Comparison of ENCODE assay signal across 9 cellular contexts in genomic region chr3:112304611-112305010, GRCh38. TPM values are rescaled to one million over a fixed set of nuclear protein-coding genes. Genes with fewer than 3 reads are reported as not detected.
DNase-seq lines count a peak whose midpoint lies in the region; ATAC-seq and TF ChIP-seq lines count a peak whose summit lies in the region.
"Had no signal": no experiment of that assay in that cellular context is flagged by ENCODE, and none has a peak within 500 bp of the region (broad histone marks: within the 10 kb centered on the region; RNA-seq: fewer than 3 reads in every experiment).

No MANE protein-coding gene starts in this region.

- ATAC-seq in HG02938 (IDR thresholded peaks at IDR 0.05; ENCODE audit: unreplicated experiment) (no peak), HG03175 (IDR thresholded peaks at IDR 0.05; ENCODE audit: unreplicated experiment) (no peak)

- no peak overlapping the region for H3K4me3 Mint-ChIP-seq in endodermal cell

- H3K27ac ChIP-seq in HUES6 (ENCODE audit: low read depth, low read length) (peak overlapping the region; percentile 68; the same call in 1 of the 2 replicates), endodermal cell (ENCODE audit: low read depth, low read length) (peak overlapping the region; percentile 90), neural cell (ENCODE audit: low read length) (no peak overlapping the region)

- peak overlapping the region; percentile 23 for H3K9ac ChIP-seq in HUES6 (ENCODE audit: low read length)
- H3K9ac ChIP-seq in endodermal cell (ENCODE audit: extremely low read depth, low read length, poor library complexity, severe bottlenecking) = no peak overlapping the region
- peak overlapping the region; percentile 9 for H3K9ac ChIP-seq in neural cell (ENCODE audit: low read length)

- H3K36me3 ChIP-seq in HUES6 (ENCODE audit: control insufficient read depth, insufficient read depth, low read length) (no peaks in the 10 kb centered on the region), endodermal cell (ENCODE audit: control insufficient read depth, insufficient read depth, low read length) (no peaks in the 10 kb centered on the region), neural cell (ENCODE audit: insufficient read depth, low read length) (no peaks in the 10 kb centered on the region)

- no peak for TF ChIP-seq EP300 in neural cell (conservative IDR thresholded peaks at IDR 0.05; ENCODE audit: poor library complexity, severe bottlenecking)

- peaks cover 6% of the 10 kb centered on the region for H3K9me3 Mint-ChIP-seq in endodermal cell

- H3K27me3 Mint-ChIP-seq in endodermal cell (ENCODE audit: insufficient read depth) = no peaks in the 10 kb centered on the region

- peaks cover 20% of the 10 kb centered on the region; the same call in 1 of the 2 replicates for H3K9me3 ChIP-seq in HUES6 (ENCODE audit: control insufficient read depth, insufficient read depth, low read depth, low read length)
- peaks cover 22% of the 10 kb centered on the region for H3K9me3 ChIP-seq in endodermal cell (ENCODE audit: control insufficient read depth, low read length)
- no peaks in the 10 kb centered on the region for H3K9me3 ChIP-seq in neural cell (ENCODE audit: low read length)

- no peak for TF ChIP-seq RAD21 in neural cell (conservative IDR thresholded peaks at IDR 0.05)

- peak; percentile 15 for TF ChIP-seq CTCF in AG09309 (IDR thresholded peaks at IDR 0.05; ENCODE audit: control insufficient read depth, insufficient read depth, low read depth, low read length, missing control alignments)
- TF ChIP-seq CTCF in endodermal cell (conservative IDR thresholded peaks at IDR 0.05) = peak; percentile 71
- peak; percentile 34 for TF ChIP-seq CTCF in neural cell (IDR thresholded peaks at IDR 0.05; ENCODE audit: poor library complexity, severe bottlenecking)

- H3K4me3 ChIP-seq in AG09309 (ENCODE audit: control insufficient read depth, low read depth, low read length) = no peak overlapping the region
- peak overlapping the region; percentile 51; the same call in 1 of the 2 replicates for H3K4me3 ChIP-seq in HUES6 (ENCODE audit: low read depth, low read length)
- no peak overlapping the region for H3K4me3 ChIP-seq in endodermal cell (ENCODE audit: low read length)
- peak overlapping the region; percentile 56 for H3K4me3 ChIP-seq in neural cell (ENCODE audit: low read length)

- H3K9me2 ChIP-seq in neural cell (ENCODE audit: insufficient read depth, low read length) = no peaks in the 10 kb centered on the region

- no peak overlapping the region for H3K27ac Mint-ChIP-seq in endodermal cell

- H3F3A ChIP-seq in neural cell (ENCODE audit: insufficient read depth, low read length, poor library complexity, severe bottlenecking) = no peaks in the 10 kb centered on the region

- DNase-seq in AG09309 (ENCODE audit: low read depth) = no peak
- peak; percentile 52 for DNase-seq in endodermal cell
- no peak for DNase-seq in kidney glomerular epithelial cell (lab: John Stamatoyannopoulos, UW)
- no peak for DNase-seq in activated gamma-delta T cell (lab: John Stamatoyannopoulos, UW)
- DNase-seq: NCI-H1694 treated with DMSO at 0.1 percent for 48 hours had no signal

- H3K79me2 ChIP-seq in neural cell (replicated peaks; ENCODE audit: insufficient read depth, low read length) = no peaks in the 10 kb centered on the region

- H4K20me1 ChIP-seq in neural cell (ENCODE audit: insufficient read depth) = no peaks in the 10 kb centered on the region

- H3K4me1 ChIP-seq in HUES6 (ENCODE audit: control insufficient read depth, insufficient read depth, low read length) = peaks cover 44% of the 10 kb centered on the region
- H3K4me1 ChIP-seq in endodermal cell (ENCODE audit: control insufficient read depth, insufficient read depth, low read length) = peaks cover 13% of the 10 kb centered on the region

- peak overlapping the region; percentile 26 for H3K4me2 ChIP-seq in neural cell (ENCODE audit: low read length)

- H3K27me3 ChIP-seq in HUES6 (ENCODE audit: control insufficient read depth, insufficient read depth, low read length) (no peaks in the 10 kb centered on the region), endodermal cell (ENCODE audit: control insufficient read depth, insufficient read depth, low read length, poor library complexity, severe bottlenecking) (no peaks in the 10 kb centered on the region), neural cell (ENCODE audit: insufficient read depth, low read depth, low read length) (no peaks in the 10 kb centered on the region)

- H2AFZ ChIP-seq in neural cell (ENCODE audit: low read depth, low read length) = peak overlapping the region; percentile 51

- H3K4me1 Mint-ChIP-seq in endodermal cell = peaks cover 26% of the 10 kb centered on the region

- H3K36me3 Mint-ChIP-seq in endodermal cell (ENCODE audit: low read depth) = no peaks in the 10 kb centered on the region

- WGBS in endodermal cell (ENCODE audit: insufficient coverage in 1 of 2, insufficient read length in 1 of 2), 2 experiments = 60 to 85% methylated on average over 1 to 2 of the region's 2 CpGs

TF ChIP-seq in neural cell, 6 proteins besides CTCF, POLR2A, EP300 and RAD21:
- no peak for TF ChIP-seq SMC3 (conservative IDR thresholded peaks at IDR 0.05; ENCODE audit: poor library complexity)
- no peak for TF ChIP-seq POLR2AphosphoS5 (IDR thresholded peaks at IDR 0.05)
- TF ChIP-seq EZH2 (IDR thresholded peaks at IDR 0.05; ENCODE audit: borderline replicate concordance, insufficient read depth, low read length, poor library complexity, severe bottlenecking) = no peak
- TF ChIP-seq, protein P1, sequence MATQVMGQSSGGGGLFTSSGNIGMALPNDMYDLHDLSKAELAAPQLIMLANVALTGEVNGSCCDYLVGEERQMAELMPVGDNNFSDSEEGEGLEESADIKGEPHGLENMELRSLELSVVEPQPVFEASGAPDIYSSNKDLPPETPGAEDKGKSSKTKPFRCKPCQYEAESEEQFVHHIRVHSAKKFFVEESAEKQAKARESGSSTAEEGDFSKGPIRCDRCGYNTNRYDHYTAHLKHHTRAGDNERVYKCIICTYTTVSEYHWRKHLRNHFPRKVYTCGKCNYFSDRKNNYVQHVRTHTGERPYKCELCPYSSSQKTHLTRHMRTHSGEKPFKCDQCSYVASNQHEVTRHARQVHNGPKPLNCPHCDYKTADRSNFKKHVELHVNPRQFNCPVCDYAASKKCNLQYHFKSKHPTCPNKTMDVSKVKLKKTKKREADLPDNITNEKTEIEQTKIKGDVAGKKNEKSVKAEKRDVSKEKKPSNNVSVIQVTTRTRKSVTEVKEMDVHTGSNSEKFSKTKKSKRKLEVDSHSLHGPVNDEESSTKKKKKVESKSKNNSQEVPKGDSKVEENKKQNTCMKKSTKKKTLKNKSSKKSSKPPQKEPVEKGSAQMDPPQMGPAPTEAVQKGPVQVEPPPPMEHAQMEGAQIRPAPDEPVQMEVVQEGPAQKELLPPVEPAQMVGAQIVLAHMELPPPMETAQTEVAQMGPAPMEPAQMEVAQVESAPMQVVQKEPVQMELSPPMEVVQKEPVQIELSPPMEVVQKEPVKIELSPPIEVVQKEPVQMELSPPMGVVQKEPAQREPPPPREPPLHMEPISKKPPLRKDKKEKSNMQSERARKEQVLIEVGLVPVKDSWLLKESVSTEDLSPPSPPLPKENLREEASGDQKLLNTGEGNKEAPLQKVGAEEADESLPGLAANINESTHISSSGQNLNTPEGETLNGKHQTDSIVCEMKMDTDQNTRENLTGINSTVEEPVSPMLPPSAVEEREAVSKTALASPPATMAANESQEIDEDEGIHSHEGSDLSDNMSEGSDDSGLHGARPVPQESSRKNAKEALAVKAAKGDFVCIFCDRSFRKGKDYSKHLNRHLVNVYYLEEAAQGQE (IDR thresholded peaks at IDR 0.05; ENCODE audit: borderline replicate concordance) = no peak
- TF ChIP-seq MXI1 (conservative IDR thresholded peaks at IDR 0.05; ENCODE audit: poor library complexity, severe bottlenecking) = no peak
- no peak for TF ChIP-seq TAF1 (IDR thresholded peaks at IDR 0.05; ENCODE audit: low read depth)

RNA-seq across cellular contexts. Expression of gene SLC9C1, which starts 10.6 kb away (rescaled TPM):
- under 1 TPM; 0.24 to 0.66 TPM for total RNA-seq in endodermal cell
- 0.18 TPM for polyA plus RNA-seq in endodermal cell (2013, experiment 1 of 2)
- 0.25 TPM for polyA plus RNA-seq in endodermal cell (2013, experiment 2 of 2)
- polyA plus RNA-seq in neural cell = not detected in 2 replicates
- not detected in 2 replicates for polyA minus RNA-seq in neural cell

RNA-seq across cellular contexts. Expression of gene CD200, which starts 28.3 kb away (rescaled TPM):
- total RNA-seq in endodermal cell = 10 to 100 TPM; 49.2 to 58.6 TPM
- polyA plus RNA-seq in endodermal cell (2013, experiment 1 of 2) = 72.1 TPM
- 69.1 TPM for polyA plus RNA-seq in endodermal cell (2013, experiment 2 of 2)
- 174 and 178 TPM in 2 replicates for polyA plus RNA-seq in neural cell
- polyA minus RNA-seq in neural cell = 160 and 182 TPM in 2 replicates

Comparison
In these comparisons a context has a peak if more than half of its experiments do, and no peak if none do; other contexts are left out.
1. H3K4me3 ChIP-seq: peak in HUES6 (single experiment) and neural cell (single experiment); none in AG09309 (single experiment) and endodermal cell (single experiment).
2. CTCF ChIP-seq: peak in every context shown above with its lines; median percentile 71 in endodermal cell; 34 in neural cell; 15 in AG09309.